Comparison of ENCODE assay signal across 11 cellular contexts in the genomic region with DNA sequence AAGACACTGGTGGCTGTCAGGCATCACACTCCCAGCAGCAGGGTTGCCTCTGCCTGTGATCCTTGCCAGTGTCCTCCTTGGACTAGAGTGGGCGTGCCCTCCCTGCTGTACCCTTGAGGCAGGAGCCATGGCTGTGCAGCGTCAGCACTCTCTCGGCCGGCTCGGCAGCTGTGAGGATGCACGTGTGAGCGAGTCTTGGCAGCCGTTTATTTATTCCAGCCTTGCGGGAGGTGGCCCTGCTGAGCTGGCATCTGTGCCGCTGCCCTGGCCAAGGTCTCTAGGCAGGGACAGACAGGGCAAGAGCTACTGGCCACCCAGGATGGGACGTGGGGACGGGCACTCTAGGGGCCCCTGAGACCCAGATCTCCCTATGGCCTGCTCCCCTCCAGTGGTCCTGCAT. TPM values are rescaled to one million over a fixed set of nuclear protein-coding genes. Genes with fewer than 3 reads are reported as not detected.
DNase-seq lines count a peak whose midpoint lies in the region; ATAC-seq, FAIRE-seq and TF ChIP-seq lines count a peak whose summit lies in the region.
"Had no signal": no experiment of that assay in that cellular context is flagged by ENCODE, and none has a peak within 500 bp of the region (broad histone marks: within the 10 kb centered on the region; RNA-seq: fewer than 3 reads in every experiment).

No MANE protein-coding gene starts in this region.

- no peaks in the 10 kb centered on the region for H3K36me3 ChIP-seq in pancreas

- intact Hi-C loops in pancreas (cut with DNase I) = no loop called here

- H3K4me1 ChIP-seq in pancreas = peaks cover 0 to 4% (median 0%) of the 10 kb centered on the region in 3 donors

- WGBS in pancreas, 2 donors = 19 to 27% methylated on average over 12 of the region's 12 CpGs

- no peaks in the 10 kb centered on the region for H3K9me3 ChIP-seq in pancreas

- H3K4me3 ChIP-seq in pancreas = no peak overlapping the region
- H3K4me3 ChIP-seq: coronary artery had no signal

- ATAC-seq in pancreas (peak; percentile 92 to 93 (median 92)), GM19328 (IDR thresholded peaks at IDR 0.05; ENCODE audit: unreplicated experiment) (no peak), HG03196 (IDR thresholded peaks at IDR 0.05; ENCODE audit: unreplicated experiment) (no peak), GM21447 (IDR thresholded peaks at IDR 0.05; ENCODE audit: unreplicated experiment) (no peak), GM18868 (IDR thresholded peaks at IDR 0.05; ENCODE audit: unreplicated experiment) (no peak)
- ATAC-seq: CD8-positive, alpha-beta T cell had no signal

- in situ Hi-C loops in G401 (cut with HindIII; ENCODE audit: low sequenced_read_pairs) = no loop called here

- no peak for FAIRE-seq in pancreas (lab: Jason Lieb, UNC)

- TF ChIP-seq CTCF in pancreas (IDR thresholded peaks at IDR 0.05) = no peak

- peak; percentile 91 for DNase-seq in G401 (ENCODE audit: low spot score)
- peak; percentile 63 to 91 for DNase-seq in NCI-H446 (lab: John Stamatoyannopoulos, UW)
- peak; percentile 72 for DNase-seq in fibroblast of gingiva (ENCODE audit: low read depth)
- DNase-seq in pancreas = peak; percentile 72 to 95 (median 81)
- DNase-seq: activated naive CD8-positive, alpha-beta T cell treated with anti-CD3 and anti-CD28 coated beads, Interleukin-2, amount 10 ng/mL, durations not matched to agents 7 days and 5 days; CD8-positive, alpha-beta T cell had no signal

- no peak overlapping the region for H3K27ac ChIP-seq in pancreas
- H3K27ac ChIP-seq: coronary artery had no signal

- no peaks in the 10 kb centered on the region for H3K27me3 ChIP-seq in pancreas

RNA-seq across cellular contexts. Expression of gene TSPAN4, which starts 33.9 kb away (rescaled TPM):
- 182 and 224 TPM in 2 replicates for total RNA-seq in G401 (2014; rRNA removed; shearing (Covaris generic))
- 10 to 100 TPM; 15.3 to 25.0 (median 18.8) TPM for total RNA-seq in pancreas
- polyA plus RNA-seq in pancreas = 10 to 100 TPM; 44.0 to 67.2 TPM

RNA-seq across cellular contexts. Expression of gene CHID1, which starts 34.1 kb away (rescaled TPM):
- total RNA-seq in G401 (2014; rRNA removed; shearing (Covaris generic)) = 64.2 and 83.4 TPM in 2 replicates
- 10 to 100 TPM; 41.7 to 86.0 (median 63.1) TPM for total RNA-seq in pancreas
- 10 to 100 TPM; 57.1 to 66.0 TPM for polyA plus RNA-seq in pancreas

RNA-seq across cellular contexts. Expression of gene POLR2L, which starts 34.2 kb away (rescaled TPM):
- total RNA-seq in G401 (2014; rRNA removed; shearing (Covaris generic)) = 139 and 191 TPM in 2 replicates
- 10 to 100 TPM; 62.9 to 98.8 (median 68.9) TPM for total RNA-seq in pancreas
- polyA plus RNA-seq in pancreas = 100 to 1,000 TPM in 1 of 2 donors, 10 to 100 TPM in 1; 64.7 to 110 TPM

RNA-seq across cellular contexts. Expression of gene CD151, which starts 43.8 kb away (rescaled TPM):
- 179 and 226 TPM in 2 replicates for total RNA-seq in G401 (2014; rRNA removed; shearing (Covaris generic))
- total RNA-seq in pancreas = 100 to 1,000 TPM; 163 to 278 (median 233) TPM
- polyA plus RNA-seq in pancreas = 100 to 1,000 TPM; 256 to 351 TPM

RNA-seq across cellular contexts. Expression of gene CRACR2B, which starts 48.8 kb away (rescaled TPM):
- total RNA-seq in G401 (2014; rRNA removed; shearing (Covaris generic)) = 28.3 and 47.8 TPM in 2 replicates
- total RNA-seq in pancreas = 100 to 1,000 TPM in 4 of 6 donors, 10 to 100 TPM in 2; 60.6 to 140 (median 108) TPM
- polyA plus RNA-seq in pancreas = 100 to 1,000 TPM; 263 to 378 TPM

Comparison
In these comparisons a context has a peak if more than half of its experiments do, and no peak if none do; other contexts are left out.
1. ATAC-seq: peak in pancreas (4 of 4); none in GM19328 (single experiment), HG03196 (single experiment), GM21447 (single experiment) and GM18868 (single experiment).
2. Peak in every context shown above with its lines, with median percentiles within 50 percentile points of each other: DNase-seq.